1 cellular context compared by ENCODE assay signal in the genomic region with DNA sequence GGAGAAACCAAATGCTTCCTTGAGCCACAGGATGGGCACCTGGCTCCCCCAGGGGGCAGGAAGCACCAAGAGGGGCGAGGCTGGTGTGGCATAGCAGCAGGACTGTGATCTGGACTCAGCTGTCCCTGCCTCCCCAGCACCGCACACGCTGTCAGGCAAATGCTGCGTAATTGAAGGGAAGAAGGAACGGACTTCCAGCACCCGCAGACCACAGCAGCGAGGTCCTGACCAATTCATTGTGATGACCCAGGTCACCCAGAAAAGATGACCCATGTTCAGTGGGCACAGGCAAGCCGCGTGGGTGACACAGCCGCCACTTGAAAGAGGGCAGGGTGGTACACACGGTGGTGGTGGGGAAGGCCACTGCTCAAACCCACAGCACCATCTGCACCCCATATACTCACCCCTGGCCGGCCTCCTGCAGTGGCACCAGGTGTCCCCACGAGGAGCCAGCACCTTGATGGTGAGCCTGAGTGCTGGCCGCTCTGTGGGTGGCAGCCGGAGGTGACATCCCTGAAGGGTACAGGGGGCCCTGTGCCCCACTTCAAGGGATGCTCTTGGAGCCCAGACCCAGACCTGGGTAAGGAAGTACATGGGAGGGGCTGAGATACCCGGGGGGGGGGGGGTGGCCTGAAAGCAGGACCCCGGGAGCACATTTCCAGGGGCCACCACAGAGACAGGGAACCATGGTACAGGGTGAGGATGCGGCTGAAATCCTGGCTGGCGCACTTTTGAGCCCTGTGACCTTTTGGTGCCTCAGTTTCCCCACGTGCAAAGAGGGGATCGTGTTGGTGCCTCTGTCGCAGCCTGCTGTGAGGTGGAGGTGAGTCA.
TF ChIP-seq lines count a peak whose summit lies in the region.

No MANE protein-coding gene starts in this region.

TF ChIP-seq in WTC11, 78 proteins besides CTCF, POLR2A, EP300 and RAD21 (continued from another document):
- TF ChIP-seq, protein P1, sequence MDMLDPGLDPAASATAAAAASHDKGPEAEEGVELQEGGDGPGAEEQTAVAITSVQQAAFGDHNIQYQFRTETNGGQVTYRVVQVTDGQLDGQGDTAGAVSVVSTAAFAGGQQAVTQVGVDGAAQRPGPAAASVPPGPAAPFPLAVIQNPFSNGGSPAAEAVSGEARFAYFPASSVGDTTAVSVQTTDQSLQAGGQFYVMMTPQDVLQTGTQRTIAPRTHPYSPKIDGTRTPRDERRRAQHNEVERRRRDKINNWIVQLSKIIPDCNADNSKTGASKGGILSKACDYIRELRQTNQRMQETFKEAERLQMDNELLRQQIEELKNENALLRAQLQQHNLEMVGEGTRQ (CRISPR knock-in tag; IDR thresholded peaks at IDR 0.05) = no peak
- TF ChIP-seq NFE2L1 (CRISPR knock-in tag; IDR thresholded peaks at IDR 0.05) (no peak), ZNF121 (CRISPR knock-in tag; IDR thresholded peaks at IDR 0.05) (no peak)
- TF ChIP-seq, protein P2, sequence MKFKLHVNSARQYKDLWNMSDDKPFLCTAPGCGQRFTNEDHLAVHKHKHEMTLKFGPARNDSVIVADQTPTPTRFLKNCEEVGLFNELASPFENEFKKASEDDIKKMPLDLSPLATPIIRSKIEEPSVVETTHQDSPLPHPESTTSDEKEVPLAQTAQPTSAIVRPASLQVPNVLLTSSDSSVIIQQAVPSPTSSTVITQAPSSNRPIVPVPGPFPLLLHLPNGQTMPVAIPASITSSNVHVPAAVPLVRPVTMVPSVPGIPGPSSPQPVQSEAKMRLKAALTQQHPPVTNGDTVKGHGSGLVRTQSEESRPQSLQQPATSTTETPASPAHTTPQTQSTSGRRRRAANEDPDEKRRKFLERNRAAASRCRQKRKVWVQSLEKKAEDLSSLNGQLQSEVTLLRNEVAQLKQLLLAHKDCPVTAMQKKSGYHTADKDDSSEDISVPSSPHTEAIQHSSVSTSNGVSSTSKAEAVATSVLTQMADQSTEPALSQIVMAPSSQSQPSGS (CRISPR knock-in tag; IDR thresholded peaks at IDR 0.05; ENCODE audit: borderline replicate concordance, low read depth) = no peak
TF ChIP-seq in WTC11: peak in this region for 0.
